ENCODE assay signal across 13 cellular contexts in genomic region chr10:87008303-87008702, GRCh38. TPM values are rescaled to one million over a fixed set of nuclear protein-coding genes. Genes with fewer than 3 reads are reported as not detected.
"Had no signal": no experiment of that assay in that cellular context is flagged by ENCODE, and none has a peak within 500 bp of the region (broad histone marks: within the 10 kb centered on the region; RNA-seq: fewer than 3 reads in every experiment).

No MANE protein-coding gene starts in this region.

RNA-seq across cellular contexts. Expression of gene FAM25A, which starts 11.8 kb away (rescaled TPM):
- total RNA-seq: activated CD4-positive, alpha-beta T cell treated with anti-CD3 and anti-CD28 coated beads, Interleukin-2, amount 10 ng/mL, durations not matched to agents 24 days and 14 days; activated CD8-positive, alpha-beta memory T cell treated with anti-CD3 and anti-CD28 coated beads for 36 hours; activated CD8-positive, alpha-beta T cell treated with anti-CD3 and anti-CD28 coated beads for 36 hours; activated naive CD8-positive, alpha-beta T cell treated with anti-CD3 and anti-CD28 coated beads for 36 hours; activated T-cell treated with anti-CD3 and anti-CD28 coated beads, Interleukin-2, amount 50 U/mL, for 72 hours; activated T-helper 17 cell treated with anti-CD3 and anti-CD28 coated beads, Interleukin-2, amount 50 U/mL, for 72 hours; aorta; cardiac muscle cell; K562; Right ventricle myocardium superior; SJCRH30; T-helper 1 cell treated with Interleukin-12 subunit alpha and Interleukin-12 subunit beta and Interleukin-4 antibody, amounts not matched to agents 30 ng/mL and 1 ng/mL, for 36 hours; T-helper 2 cell treated with Interferon-gamma antibody and Interleukin-4, amounts not matched to agents 100 ng/mL and 5 ng/mL, for 36 hours had no signal
- polyA plus RNA-seq: aorta, cardiac muscle cell, K562 had no signal

RNA-seq across cellular contexts. Expression of gene ADIRF, which starts 40.0 kb away (rescaled TPM):
- total RNA-seq: activated CD4-positive, alpha-beta T cell treated with anti-CD3 and anti-CD28 coated beads, Interleukin-2, amount 10 ng/mL, durations not matched to agents 24 days and 14 days; activated CD8-positive, alpha-beta memory T cell treated with anti-CD3 and anti-CD28 coated beads for 36 hours; activated CD8-positive, alpha-beta T cell treated with anti-CD3 and anti-CD28 coated beads for 36 hours; activated naive CD8-positive, alpha-beta T cell treated with anti-CD3 and anti-CD28 coated beads for 36 hours; activated T-cell treated with anti-CD3 and anti-CD28 coated beads, Interleukin-2, amount 50 U/mL, for 72 hours; activated T-helper 17 cell treated with anti-CD3 and anti-CD28 coated beads, Interleukin-2, amount 50 U/mL, for 72 hours; cardiac muscle cell; K562; T-helper 1 cell treated with Interleukin-12 subunit alpha and Interleukin-12 subunit beta and Interleukin-4 antibody, amounts not matched to agents 30 ng/mL and 1 ng/mL, for 36 hours; T-helper 2 cell treated with Interferon-gamma antibody and Interleukin-4, amounts not matched to agents 100 ng/mL and 5 ng/mL, for 36 hours had no signal

RNA-seq across cellular contexts. Expression of gene SNCG, which starts 49.9 kb away (rescaled TPM):
- total RNA-seq: activated CD8-positive, alpha-beta memory T cell treated with anti-CD3 and anti-CD28 coated beads for 36 hours; activated CD8-positive, alpha-beta T cell treated with anti-CD3 and anti-CD28 coated beads for 36 hours; activated naive CD8-positive, alpha-beta T cell treated with anti-CD3 and anti-CD28 coated beads for 36 hours; activated T-cell treated with anti-CD3 and anti-CD28 coated beads, Interleukin-2, amount 50 U/mL, for 72 hours; activated T-helper 17 cell treated with anti-CD3 and anti-CD28 coated beads, Interleukin-2, amount 50 U/mL, for 72 hours; T-helper 2 cell treated with Interferon-gamma antibody and Interleukin-4, amounts not matched to agents 100 ng/mL and 5 ng/mL, for 36 hours had no signal

RNA-seq across cellular contexts. Expression of gene MMRN2, which starts 50.9 kb away (rescaled TPM):
- total RNA-seq: activated CD4-positive, alpha-beta T cell treated with anti-CD3 and anti-CD28 coated beads, Interleukin-2, amount 10 ng/mL, durations not matched to agents 24 days and 14 days; activated CD8-positive, alpha-beta memory T cell treated with anti-CD3 and anti-CD28 coated beads for 36 hours; activated CD8-positive, alpha-beta T cell treated with anti-CD3 and anti-CD28 coated beads for 36 hours; activated naive CD8-positive, alpha-beta T cell treated with anti-CD3 and anti-CD28 coated beads for 36 hours; T-helper 1 cell treated with Interleukin-12 subunit alpha and Interleukin-12 subunit beta and Interleukin-4 antibody, amounts not matched to agents 30 ng/mL and 1 ng/mL, for 36 hours; T-helper 2 cell treated with Interferon-gamma antibody and Interleukin-4, amounts not matched to agents 100 ng/mL and 5 ng/mL, for 36 hours had no signal
